In the genomic region with DNA sequence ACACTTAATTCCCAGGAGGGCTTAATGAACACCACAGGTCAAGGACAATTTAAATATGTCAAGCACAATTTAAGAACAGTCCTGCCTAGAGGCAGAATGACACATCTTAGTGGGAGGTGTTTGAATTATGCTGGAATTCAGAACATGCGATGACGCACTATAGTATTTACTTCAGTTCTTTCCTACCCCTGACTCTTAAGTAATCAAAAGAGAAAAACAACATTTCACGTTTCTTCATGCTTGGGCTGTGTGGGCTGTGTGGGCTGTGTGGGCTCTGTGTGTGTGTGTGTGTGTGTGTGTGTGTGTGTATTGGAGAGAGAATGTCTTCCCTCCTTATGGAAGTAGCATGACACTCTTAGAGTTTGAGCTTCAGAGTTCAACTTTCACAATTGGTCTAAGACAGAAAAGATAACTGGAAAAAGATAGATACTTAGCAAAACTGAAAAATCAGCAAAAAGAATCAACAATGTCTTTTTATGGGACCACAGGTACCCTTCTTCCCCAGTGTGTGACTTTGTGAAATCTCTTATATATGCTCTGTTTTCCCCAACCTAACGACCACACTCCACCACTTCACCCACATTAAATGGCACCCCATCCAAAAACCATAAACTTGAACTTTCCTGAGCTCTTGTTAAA, we compare ENCODE assay signal across 1 cellular context.
TF ChIP-seq lines count a peak whose summit lies in the region.

No MANE protein-coding gene starts in this region.

TF ChIP-seq in HEK293, 187 proteins besides CTCF, POLR2A, EP300 and RAD21 (continued from another document):
- TF ChIP-seq SP7 (tag by site-specific recombination; IDR thresholded peaks at IDR 0.05) (peak; percentile 48; the same call in 1 of the 2 replicates), GLIS1 (tag by site-specific recombination; IDR thresholded peaks at IDR 0.05) (peak; percentile 73), ZEB2 (tag by site-specific recombination; IDR thresholded peaks at IDR 0.05) (peak; percentile 51; the same call in 1 of the 2 replicates), ZNF837 (tag by site-specific recombination; IDR thresholded peaks at IDR 0.05) (no peak), ZNF155 (tag by site-specific recombination; IDR thresholded peaks at IDR 0.05) (no peak), ZNF510 (tag by site-specific recombination; IDR thresholded peaks at IDR 0.05; ENCODE audit: insufficient replicate concordance) (no peak), ZNF600 (tag by site-specific recombination; IDR thresholded peaks at IDR 0.05) (peak; percentile 45; the same call in 1 of the 2 replicates), ZFHX2 (tag by site-specific recombination; conservative IDR thresholded peaks at IDR 0.05) (peak; percentile 97), ZNF394 (tag by site-specific recombination; IDR thresholded peaks at IDR 0.05; ENCODE audit: borderline replicate concordance) (peak; percentile 58), ZNF501 (tag by site-specific recombination; IDR thresholded peaks at IDR 0.05) (0 out of 2 replicates have a peak, but pooled peaks have one; percentile 23), ZSCAN23 (tag by site-specific recombination; IDR thresholded peaks at IDR 0.05) (no peak), EGR2 (tag by site-specific recombination; IDR thresholded peaks at IDR 0.05; ENCODE audit: low read depth) (peak; percentile 94), ZNF266 (tag by site-specific recombination; IDR thresholded peaks at IDR 0.05; ENCODE audit: low read depth) (no peak), ZNF514 (tag by site-specific recombination; IDR thresholded peaks at IDR 0.05) (no peak), MYNN (tag by site-specific recombination; IDR thresholded peaks at IDR 0.05; ENCODE audit: borderline replicate concordance) (peak; percentile 72; the same call in 1 of the 2 replicates), ZBTB17 (tag by site-specific recombination; IDR thresholded peaks at IDR 0.05) (no peak), ZNF433 (tag by site-specific recombination; IDR thresholded peaks at IDR 0.05; ENCODE audit: low read depth) (no peak), ZNF654 (tag by site-specific recombination; IDR thresholded peaks at IDR 0.05; ENCODE audit: low read depth) (no peak), HOXD13 (CRISPR knock-in tag; IDR thresholded peaks at IDR 0.05; ENCODE audit: borderline replicate concordance) (no peak), ZSCAN30 (tag by site-specific recombination; IDR thresholded peaks at IDR 0.05) (no peak), ZNF37A (tag by site-specific recombination; IDR thresholded peaks at IDR 0.05) (no peak), ZFP69B (tag by site-specific recombination; IDR thresholded peaks at IDR 0.05) (0 out of 2 replicates have a peak, but pooled peaks have one; percentile 21), ZFP37 (tag by site-specific recombination; IDR thresholded peaks at IDR 0.05) (0 out of 2 replicates have a peak, but pooled peaks have one; percentile 67), ZNF341 (tag by site-specific recombination; IDR thresholded peaks at IDR 0.05; ENCODE audit: low read depth) (no peak), ZNF169 (tag by site-specific recombination; IDR thresholded peaks at IDR 0.05) (no peak), ZNF610 (tag by site-specific recombination; IDR thresholded peaks at IDR 0.05; ENCODE audit: borderline replicate concordance) (no peak)
- TF ChIP-seq, protein P1, sequence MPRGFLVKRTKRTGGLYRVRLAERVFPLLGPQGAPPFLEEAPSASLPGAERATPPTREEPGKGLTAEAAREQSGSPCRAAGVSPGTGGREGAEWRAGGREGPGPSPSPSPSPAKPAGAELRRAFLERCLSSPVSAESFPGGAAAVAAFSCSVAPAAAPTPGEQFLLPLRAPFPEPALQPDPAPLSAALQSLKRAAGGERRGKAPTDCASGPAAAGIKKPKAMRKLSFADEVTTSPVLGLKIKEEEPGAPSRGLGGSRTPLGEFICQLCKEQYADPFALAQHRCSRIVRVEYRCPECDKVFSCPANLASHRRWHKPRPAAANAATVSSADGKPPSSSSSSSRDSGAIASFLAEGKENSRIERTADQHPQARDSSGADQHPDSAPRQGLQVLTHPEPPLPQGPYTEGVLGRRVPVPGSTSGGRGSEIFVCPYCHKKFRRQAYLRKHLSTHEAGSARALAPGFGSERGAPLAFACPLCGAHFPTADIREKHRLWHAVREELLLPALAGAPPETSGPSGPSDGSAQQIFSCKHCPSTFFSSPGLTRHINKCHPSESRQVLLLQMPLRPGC (tag by site-specific recombination; IDR thresholded peaks at IDR 0.05) = peak; percentile 96
- TF ChIP-seq, protein P2, sequence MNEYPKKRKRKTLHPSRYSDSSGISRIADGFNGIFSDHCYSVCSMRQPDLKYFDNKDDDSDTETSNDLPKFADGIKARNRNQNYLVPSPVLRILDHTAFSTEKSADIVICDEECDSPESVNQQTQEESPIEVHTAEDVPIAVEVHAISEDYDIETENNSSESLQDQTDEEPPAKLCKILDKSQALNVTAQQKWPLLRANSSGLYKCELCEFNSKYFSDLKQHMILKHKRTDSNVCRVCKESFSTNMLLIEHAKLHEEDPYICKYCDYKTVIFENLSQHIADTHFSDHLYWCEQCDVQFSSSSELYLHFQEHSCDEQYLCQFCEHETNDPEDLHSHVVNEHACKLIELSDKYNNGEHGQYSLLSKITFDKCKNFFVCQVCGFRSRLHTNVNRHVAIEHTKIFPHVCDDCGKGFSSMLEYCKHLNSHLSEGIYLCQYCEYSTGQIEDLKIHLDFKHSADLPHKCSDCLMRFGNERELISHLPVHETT (tag by site-specific recombination; IDR thresholded peaks at IDR 0.05) = peak; percentile 27; the same call in 1 of the 2 replicates
- TF ChIP-seq, protein P3, sequence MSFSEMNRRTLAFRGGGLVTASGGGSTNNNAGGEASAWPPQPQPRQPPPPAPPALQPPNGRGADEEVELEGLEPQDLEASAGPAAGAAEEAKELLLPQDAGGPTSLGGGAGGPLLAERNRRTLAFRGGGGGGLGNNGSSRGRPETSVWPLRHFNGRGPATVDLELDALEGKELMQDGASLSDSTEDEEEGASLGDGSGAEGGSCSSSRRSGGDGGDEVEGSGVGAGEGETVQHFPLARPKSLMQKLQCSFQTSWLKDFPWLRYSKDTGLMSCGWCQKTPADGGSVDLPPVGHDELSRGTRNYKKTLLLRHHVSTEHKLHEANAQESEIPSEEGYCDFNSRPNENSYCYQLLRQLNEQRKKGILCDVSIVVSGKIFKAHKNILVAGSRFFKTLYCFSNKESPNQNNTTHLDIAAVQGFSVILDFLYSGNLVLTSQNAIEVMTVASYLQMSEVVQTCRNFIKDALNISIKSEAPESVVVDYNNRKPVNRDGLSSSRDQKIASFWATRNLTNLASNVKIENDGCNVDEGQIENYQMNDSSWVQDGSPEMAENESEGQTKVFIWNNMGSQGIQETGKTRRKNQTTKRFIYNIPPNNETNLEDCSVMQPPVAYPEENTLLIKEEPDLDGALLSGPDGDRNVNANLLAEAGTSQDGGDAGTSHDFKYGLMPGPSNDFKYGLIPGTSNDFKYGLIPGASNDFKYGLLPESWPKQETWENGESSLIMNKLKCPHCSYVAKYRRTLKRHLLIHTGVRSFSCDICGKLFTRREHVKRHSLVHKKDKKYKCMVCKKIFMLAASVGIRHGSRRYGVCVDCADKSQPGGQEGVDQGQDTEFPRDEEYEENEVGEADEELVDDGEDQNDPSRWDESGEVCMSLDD (tag by site-specific recombination; IDR thresholded peaks at IDR 0.05) = no peak
- TF ChIP-seq, protein P4, sequence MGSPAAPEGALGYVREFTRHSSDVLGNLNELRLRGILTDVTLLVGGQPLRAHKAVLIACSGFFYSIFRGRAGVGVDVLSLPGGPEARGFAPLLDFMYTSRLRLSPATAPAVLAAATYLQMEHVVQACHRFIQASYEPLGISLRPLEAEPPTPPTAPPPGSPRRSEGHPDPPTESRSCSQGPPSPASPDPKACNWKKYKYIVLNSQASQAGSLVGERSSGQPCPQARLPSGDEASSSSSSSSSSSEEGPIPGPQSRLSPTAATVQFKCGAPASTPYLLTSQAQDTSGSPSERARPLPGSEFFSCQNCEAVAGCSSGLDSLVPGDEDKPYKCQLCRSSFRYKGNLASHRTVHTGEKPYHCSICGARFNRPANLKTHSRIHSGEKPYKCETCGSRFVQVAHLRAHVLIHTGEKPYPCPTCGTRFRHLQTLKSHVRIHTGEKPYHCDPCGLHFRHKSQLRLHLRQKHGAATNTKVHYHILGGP (tag by site-specific recombination; IDR thresholded peaks at IDR 0.05) = no peak
- TF ChIP-seq, protein P5, sequence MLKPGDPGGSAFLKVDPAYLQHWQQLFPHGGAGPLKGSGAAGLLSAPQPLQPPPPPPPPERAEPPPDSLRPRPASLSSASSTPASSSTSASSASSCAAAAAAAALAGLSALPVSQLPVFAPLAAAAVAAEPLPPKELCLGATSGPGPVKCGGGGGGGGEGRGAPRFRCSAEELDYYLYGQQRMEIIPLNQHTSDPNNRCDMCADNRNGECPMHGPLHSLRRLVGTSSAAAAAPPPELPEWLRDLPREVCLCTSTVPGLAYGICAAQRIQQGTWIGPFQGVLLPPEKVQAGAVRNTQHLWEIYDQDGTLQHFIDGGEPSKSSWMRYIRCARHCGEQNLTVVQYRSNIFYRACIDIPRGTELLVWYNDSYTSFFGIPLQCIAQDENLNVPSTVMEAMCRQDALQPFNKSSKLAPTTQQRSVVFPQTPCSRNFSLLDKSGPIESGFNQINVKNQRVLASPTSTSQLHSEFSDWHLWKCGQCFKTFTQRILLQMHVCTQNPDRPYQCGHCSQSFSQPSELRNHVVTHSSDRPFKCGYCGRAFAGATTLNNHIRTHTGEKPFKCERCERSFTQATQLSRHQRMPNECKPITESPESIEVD (tag by site-specific recombination; IDR thresholded peaks at IDR 0.05) = peak; percentile 29
- TF ChIP-seq, protein P6, sequence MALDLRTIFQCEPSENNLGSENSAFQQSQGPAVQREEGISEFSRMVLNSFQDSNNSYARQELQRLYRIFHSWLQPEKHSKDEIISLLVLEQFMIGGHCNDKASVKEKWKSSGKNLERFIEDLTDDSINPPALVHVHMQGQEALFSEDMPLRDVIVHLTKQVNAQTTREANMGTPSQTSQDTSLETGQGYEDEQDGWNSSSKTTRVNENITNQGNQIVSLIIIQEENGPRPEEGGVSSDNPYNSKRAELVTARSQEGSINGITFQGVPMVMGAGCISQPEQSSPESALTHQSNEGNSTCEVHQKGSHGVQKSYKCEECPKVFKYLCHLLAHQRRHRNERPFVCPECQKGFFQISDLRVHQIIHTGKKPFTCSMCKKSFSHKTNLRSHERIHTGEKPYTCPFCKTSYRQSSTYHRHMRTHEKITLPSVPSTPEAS (tag by site-specific recombination; IDR thresholded peaks at IDR 0.05) = peak; percentile 75
- TF ChIP-seq, protein P7, sequence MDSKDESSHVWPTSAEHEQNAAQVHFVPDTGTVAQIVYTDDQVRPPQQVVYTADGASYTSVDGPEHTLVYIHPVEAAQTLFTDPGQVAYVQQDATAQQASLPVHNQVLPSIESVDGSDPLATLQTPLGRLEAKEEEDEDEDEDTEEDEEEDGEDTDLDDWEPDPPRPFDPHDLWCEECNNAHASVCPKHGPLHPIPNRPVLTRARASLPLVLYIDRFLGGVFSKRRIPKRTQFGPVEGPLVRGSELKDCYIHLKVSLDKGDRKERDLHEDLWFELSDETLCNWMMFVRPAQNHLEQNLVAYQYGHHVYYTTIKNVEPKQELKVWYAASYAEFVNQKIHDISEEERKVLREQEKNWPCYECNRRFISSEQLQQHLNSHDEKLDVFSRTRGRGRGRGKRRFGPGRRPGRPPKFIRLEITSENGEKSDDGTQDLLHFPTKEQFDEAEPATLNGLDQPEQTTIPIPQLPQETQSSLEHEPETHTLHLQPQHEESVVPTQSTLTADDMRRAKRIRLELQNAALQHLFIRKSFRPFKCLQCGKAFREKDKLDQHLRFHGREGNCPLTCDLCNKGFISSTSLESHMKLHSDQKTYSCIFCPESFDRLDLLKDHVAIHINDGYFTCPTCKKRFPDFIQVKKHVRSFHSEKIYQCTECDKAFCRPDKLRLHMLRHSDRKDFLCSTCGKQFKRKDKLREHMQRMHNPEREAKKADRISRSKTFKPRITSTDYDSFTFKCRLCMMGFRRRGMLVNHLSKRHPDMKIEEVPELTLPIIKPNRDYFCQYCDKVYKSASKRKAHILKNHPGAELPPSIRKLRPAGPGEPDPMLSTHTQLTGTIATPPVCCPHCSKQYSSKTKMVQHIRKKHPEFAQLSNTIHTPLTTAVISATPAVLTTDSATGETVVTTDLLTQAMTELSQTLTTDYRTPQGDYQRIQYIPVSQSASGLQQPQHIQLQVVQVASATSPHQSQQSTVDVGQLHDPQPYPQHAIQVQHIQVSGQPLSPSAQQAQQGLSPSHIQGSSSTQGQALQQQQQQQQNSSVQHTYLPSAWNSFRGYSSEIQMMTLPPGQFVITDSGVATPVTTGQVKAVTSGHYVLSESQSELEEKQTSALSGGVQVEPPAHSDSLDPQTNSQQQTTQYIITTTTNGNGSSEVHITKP (tag by site-specific recombination; IDR thresholded peaks at IDR 0.05) = 0 out of 2 replicates have a peak, but pooled peaks have one; percentile 11
- TF ChIP-seq, protein P8, sequence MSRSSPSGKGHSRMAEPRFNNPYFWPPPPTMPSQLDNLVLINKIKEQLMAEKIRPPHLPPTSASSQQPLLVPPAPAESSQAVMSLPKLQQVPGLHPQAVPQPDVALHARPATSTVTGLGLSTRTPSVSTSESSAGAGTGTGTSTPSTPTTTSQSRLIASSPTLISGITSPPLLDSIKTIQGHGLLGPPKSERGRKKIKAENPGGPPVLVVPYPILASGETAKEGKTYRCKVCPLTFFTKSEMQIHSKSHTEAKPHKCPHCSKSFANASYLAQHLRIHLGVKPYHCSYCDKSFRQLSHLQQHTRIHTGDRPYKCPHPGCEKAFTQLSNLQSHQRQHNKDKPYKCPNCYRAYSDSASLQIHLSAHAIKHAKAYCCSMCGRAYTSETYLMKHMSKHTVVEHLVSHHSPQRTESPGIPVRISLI (tag by site-specific recombination; IDR thresholded peaks at IDR 0.05) = peak; percentile 65; the same call in 1 of the 2 replicates
- TF ChIP-seq, protein P9, sequence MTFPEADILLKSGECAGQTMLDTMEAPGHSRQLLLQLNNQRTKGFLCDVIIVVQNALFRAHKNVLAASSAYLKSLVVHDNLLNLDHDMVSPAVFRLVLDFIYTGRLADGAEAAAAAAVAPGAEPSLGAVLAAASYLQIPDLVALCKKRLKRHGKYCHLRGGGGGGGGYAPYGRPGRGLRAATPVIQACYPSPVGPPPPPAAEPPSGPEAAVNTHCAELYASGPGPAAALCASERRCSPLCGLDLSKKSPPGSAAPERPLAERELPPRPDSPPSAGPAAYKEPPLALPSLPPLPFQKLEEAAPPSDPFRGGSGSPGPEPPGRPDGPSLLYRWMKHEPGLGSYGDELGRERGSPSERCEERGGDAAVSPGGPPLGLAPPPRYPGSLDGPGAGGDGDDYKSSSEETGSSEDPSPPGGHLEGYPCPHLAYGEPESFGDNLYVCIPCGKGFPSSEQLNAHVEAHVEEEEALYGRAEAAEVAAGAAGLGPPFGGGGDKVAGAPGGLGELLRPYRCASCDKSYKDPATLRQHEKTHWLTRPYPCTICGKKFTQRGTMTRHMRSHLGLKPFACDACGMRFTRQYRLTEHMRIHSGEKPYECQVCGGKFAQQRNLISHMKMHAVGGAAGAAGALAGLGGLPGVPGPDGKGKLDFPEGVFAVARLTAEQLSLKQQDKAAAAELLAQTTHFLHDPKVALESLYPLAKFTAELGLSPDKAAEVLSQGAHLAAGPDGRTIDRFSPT (tag by site-specific recombination; IDR thresholded peaks at IDR 0.05) = peak; percentile 87
TF ChIP-seq in HEK293: peak in this region for 23.
